Comparison of ENCODE assay signal across 18 cellular contexts in genomic region chr17:67136191-67137025, GRCh38.
"Had no signal": no experiment of that assay in that cellular context is flagged by ENCODE, and none has a peak within 500 bp of the region (broad histone marks: within the 10 kb centered on the region; RNA-seq: fewer than 3 reads in every experiment).

No MANE protein-coding gene starts in this region.

- DNase-seq: activated CD4-positive, alpha-beta T cell treated with anti-CD3 and anti-CD28 coated beads, Interleukin-2, amount 50 U/mL, for 4 hours; activated naive CD4-positive, alpha-beta T cell treated with anti-CD3 and anti-CD28 coated beads for 36 hours; activated T-cell treated with anti-CD3 and anti-CD28 coated beads for 4 hours; adrenal gland; caudate nucleus; colonic mucosa; gastrocnemius medialis; heart left ventricle; left colon; lower lobe of right lung; pancreas; sigmoid colon; spleen; stomach; T-helper 9 cell had no signal

- H3K4me3 ChIP-seq: adrenal gland, colonic mucosa, gastrocnemius medialis, heart left ventricle, lower lobe of right lung, pancreas, sigmoid colon, spleen, stomach had no signal

- ATAC-seq: activated CD4-positive, CD25-positive, alpha-beta regulatory T cell treated with anti-CD3 and anti-CD28 coated beads, Interleukin-2, amount 50 U/mL, for 24 hours; gastrocnemius medialis; heart left ventricle; left colon; lower lobe of right lung; pancreas had no signal

- H3K27ac Mint-ChIP-seq: activated naive CD4-positive, alpha-beta T cell treated with anti-CD3 and anti-CD28 coated beads for 36 hours; activated T-helper 2 cell treated with anti-CD3 and anti-CD28 coated beads, Interferon-gamma antibody, Interleukin-2, Interleukin-4, amounts not matched to agents 10 μg/mL and 5 μg/mL and 100 μg/mL, durations not matched to agents 14 hours and 24 hours and 36 hours had no signal

- H3K9me3 ChIP-seq: adrenal gland, colonic mucosa, gastrocnemius medialis, heart left ventricle, lower lobe of right lung, pancreas, sigmoid colon, spleen, stomach had no signal

- H3K4me1 ChIP-seq: colonic mucosa, gastrocnemius medialis, lower lobe of right lung, sigmoid colon had no signal

- H3K9me3 Mint-ChIP-seq: activated naive CD4-positive, alpha-beta T cell treated with anti-CD3 and anti-CD28 coated beads for 36 hours; activated T-helper 2 cell treated with anti-CD3 and anti-CD28 coated beads, Interferon-gamma antibody, Interleukin-2, Interleukin-4, amounts not matched to agents 10 μg/mL and 5 μg/mL and 100 μg/mL, durations not matched to agents 14 hours and 24 hours and 36 hours; neural crest cell had no signal

- H3K4me3 Mint-ChIP-seq: activated naive CD4-positive, alpha-beta T cell treated with anti-CD3 and anti-CD28 coated beads for 36 hours; neural crest cell had no signal

- H3K27ac ChIP-seq: adrenal gland, colonic mucosa, gastrocnemius medialis, heart left ventricle, lower lobe of right lung, pancreas, sigmoid colon, spleen, stomach had no signal

- H3K27me3 ChIP-seq: adrenal gland, colonic mucosa, gastrocnemius medialis, heart left ventricle, pancreas, sigmoid colon, spleen, stomach had no signal
